ENCODE assay signal across 8 cellular contexts in the genomic region with DNA sequence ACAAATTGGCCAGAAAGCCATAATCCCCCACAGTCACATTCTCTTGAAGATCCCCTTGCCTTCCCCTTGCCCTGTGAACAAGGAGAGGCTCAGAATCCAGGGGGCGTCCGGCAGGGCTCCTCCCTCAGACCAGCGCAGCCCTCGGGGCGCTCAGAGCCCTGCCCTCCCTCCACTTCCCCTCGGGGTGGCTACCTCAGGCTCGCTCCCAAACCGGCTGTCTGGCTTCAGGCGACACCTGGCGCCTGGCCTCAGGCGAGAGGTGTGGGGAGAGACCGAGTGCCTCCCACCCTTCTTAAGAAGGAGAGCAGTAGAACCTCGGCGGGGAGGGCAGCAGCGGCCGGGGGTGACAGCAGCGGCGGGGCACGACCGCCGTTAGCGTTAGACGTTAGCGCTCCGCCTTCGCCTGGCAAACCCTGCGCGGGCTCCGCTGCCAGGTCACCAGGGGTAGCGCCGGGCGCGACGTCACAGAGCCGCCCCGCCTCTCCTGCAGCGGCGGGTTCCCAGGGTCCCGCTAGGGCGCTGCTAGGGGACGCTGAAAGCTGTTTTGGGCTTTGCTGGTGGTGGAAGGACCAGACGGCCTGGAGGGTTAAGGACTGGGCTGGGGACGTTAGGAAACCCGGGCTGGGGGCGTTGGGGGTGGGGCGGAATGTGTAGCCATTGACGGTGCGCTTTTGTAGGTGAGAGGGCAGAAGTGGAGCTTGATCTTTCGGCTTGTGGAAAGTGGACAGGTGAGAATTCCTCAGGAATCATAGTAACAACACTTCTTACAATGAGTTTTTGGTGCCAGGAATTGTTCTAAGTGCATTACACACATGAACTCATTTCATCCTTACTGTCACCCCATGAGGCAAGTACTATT. TPM values are rescaled to one million over a fixed set of nuclear protein-coding genes. Genes with fewer than 3 reads are reported as not detected.
DNase-seq lines count a peak whose midpoint lies in the region; ATAC-seq, FAIRE-seq and TF ChIP-seq lines count a peak whose summit lies in the region.
"Not testable (repeated sequence)": the region's sequence is repeated elsewhere in the genome, so short reads cannot be mapped to it uniquely, and the experiment has no call there.
"Had no signal": no experiment of that assay in that cellular context is flagged by ENCODE, and none has a peak within 500 bp of the region (broad histone marks: within the 10 kb centered on the region; RNA-seq: fewer than 3 reads in every experiment).

Gene ROPN1, minus strand, starts transcription at position 395 of the 859 bp plus-strand sequence. CDS start 11,643 bp downstream, outside the sequence.

- H3K27me3 ChIP-seq in Panc1 (ENCODE audit: control insufficient read depth, insufficient read depth, low read length) (peaks cover 39% of the 10 kb centered on the region), heart right ventricle (peaks cover 0 to 40% (median 0%) of the 10 kb centered on the region in 7 donors)
- not testable (repeated sequence) for H3K27me3 ChIP-seq in gastrocnemius medialis

- POLR2A ChIA-PET in Panc1 (lab: Charles Lee); MCF 10A (lab: Yijun Ruan, JAX): not testable (repeated sequence)

- WGBS in heart right ventricle, 2 donors = 12 to 15% methylated on average over 3 to 4 of the region's 49 CpGs

- H3K4me1 ChIP-seq in Panc1 (ENCODE audit: control insufficient read depth, insufficient read depth, low read length); heart right ventricle; mucosa of descending colon (ENCODE audit: low read depth); gastrocnemius medialis: not testable (repeated sequence)

- peaks cover 46% of the 10 kb centered on the region for H3K27me3 Mint-ChIP-seq in activated T-cell treated with anti-CD3 and anti-CD28 coated beads, Interleukin-2, amount 50 U/mL, for 24 hours
- H3K27me3 Mint-ChIP-seq in MCF 10A (ENCODE audit: insufficient read depth, unreplicated experiment) = peaks cover 40% of the 10 kb centered on the region

- not testable (repeated sequence) for TF ChIP-seq POLR2A in gastrocnemius medialis (IDR thresholded peaks at IDR 0.05)

- in situ Hi-C loops in Panc1 (cut with HindIII; ENCODE audit: low pct_unique_long_range_greater_than_20kb, low sequenced_read_pairs); gastrocnemius medialis (cut with MboI; ENCODE audit: low sequenced_read_pairs in 4 of 4): not testable (repeated sequence)

- CTCF ChIA-PET in Panc1 (lab: Charles Lee) = not testable (repeated sequence)
- CTCF ChIA-PET in MCF 10A (lab: Yijun Ruan, JAX) = interaction anchor here (0.7 kb wide), 1 partner anchor 12 kb away, joined by 3 read pairs; no protein-coding TSS in a partner anchor

- peak within 1 kb of the TSS; percentile 33 for H3K4me3 Mint-ChIP-seq in activated T-cell treated with anti-CD3 and anti-CD28 coated beads, Interleukin-2, amount 50 U/mL, for 24 hours
- peak within 1 kb of the TSS; percentile 24 for H3K4me3 Mint-ChIP-seq in MCF 10A (ENCODE audit: unreplicated experiment)

- BruUV-seq in Panc1 (replicated peaks; lab: Mats Ljungman, UMichigan); MCF 10A (replicated peaks; lab: Mats Ljungman, UMichigan): not testable (repeated sequence)

- H3K4me3 ChIP-seq in Panc1 (ENCODE audit: low read depth in 2 of 2, low read length in 2 of 2) (0 out of 4 replicates have a peak within 1 kb of the TSS, but pooled peaks of 1 of the 2 experiments have one; percentile 23), heart right ventricle (peak within 1 kb of the TSS in 2 of 10 donors; percentile 21 to 31), gastrocnemius medialis (peak within 1 kb of the TSS in 1 of 4 donors; percentile 30)
- not testable (repeated sequence) for H3K4me3 ChIP-seq in mucosa of descending colon

- H3K27ac Mint-ChIP-seq in activated T-cell treated with anti-CD3 and anti-CD28 coated beads, Interleukin-2, amount 50 U/mL, for 24 hours; MCF 10A (ENCODE audit: low read depth, unreplicated experiment): not testable (repeated sequence)

- not testable (repeated sequence) for H3K9me3 ChIP-seq in Panc1 (ENCODE audit: control insufficient read depth, insufficient read depth, low read depth, low read length); mucosa of descending colon; gastrocnemius medialis
- peaks cover 0 to 13% (median 0%) of the 10 kb centered on the region in 11 donors for H3K9me3 ChIP-seq in heart right ventricle

- not testable (repeated sequence) for DNase-seq in GM19239 (ENCODE audit: insufficient read length, low spot score); Panc1 (ENCODE audit: low read depth, low spot score); activated T-cell treated with anti-CD3 and anti-CD28 coated beads, Interleukin-2, amount 50 U/mL, for 24 hours; MCF 10A (ENCODE audit: unreplicated experiment); heart right ventricle; mucosa of descending colon; gastrocnemius medialis

- H3K36me3 ChIP-seq in Panc1 (ENCODE audit: control insufficient read depth, insufficient read depth, low read length); heart right ventricle; mucosa of descending colon (ENCODE audit: low read depth); gastrocnemius medialis: not testable (repeated sequence)

- ATAC-seq in Panc1 (peak; percentile 95), heart right ventricle (peak; percentile 85 to 94 (median 91)), mucosa of descending colon (peak; percentile 95), gastrocnemius medialis (peak; percentile 86 to 92)

- not testable (repeated sequence) for TF ChIP-seq CTCF in Panc1 (IDR thresholded peaks at IDR 0.05); MCF 10A (IDR thresholded peaks at IDR 0.05; ENCODE audit: unreplicated experiment); heart right ventricle (IDR thresholded peaks at IDR 0.05); mucosa of descending colon (IDR thresholded peaks at IDR 0.05); gastrocnemius medialis (IDR thresholded peaks at IDR 0.05 in 4 of 5, conservative IDR thresholded peaks at IDR 0.05 in 1 of 5)

- intact Hi-C loops in Panc1 (cut with micrococcal nuclease; ENCODE audit: unreplicated experiment); MCF 10A (cut with micrococcal nuclease); heart right ventricle (cut with DNase I); mucosa of descending colon (cut with DNase I, micrococcal nuclease): not testable (repeated sequence)
- intact Hi-C loops in gastrocnemius medialis (cut with DNase I; ENCODE audit: low total_unique reads) = loop anchor here (10.0 kb wide), 1 partner anchor 807 kb away; no protein-coding TSS in a partner anchor

- H3K36me3 Mint-ChIP-seq in activated T-cell treated with anti-CD3 and anti-CD28 coated beads, Interleukin-2, amount 50 U/mL, for 24 hours (ENCODE audit: low read depth); MCF 10A (ENCODE audit: insufficient read depth, unreplicated experiment): not testable (repeated sequence)

- not testable (repeated sequence) for H3K27ac ChIP-seq in Panc1 (ENCODE audit: low read length); heart right ventricle; gastrocnemius medialis

- H3K4me1 Mint-ChIP-seq in activated T-cell treated with anti-CD3 and anti-CD28 coated beads, Interleukin-2, amount 50 U/mL, for 24 hours (ENCODE audit: low read depth); MCF 10A (ENCODE audit: insufficient read depth, unreplicated experiment): not testable (repeated sequence)

- FAIRE-seq in GM19239 (lab: Jason Lieb, UNC) = peak; percentile 71

- not testable (repeated sequence) for H3K9me3 Mint-ChIP-seq in activated T-cell treated with anti-CD3 and anti-CD28 coated beads, Interleukin-2, amount 50 U/mL, for 24 hours; MCF 10A (ENCODE audit: unreplicated experiment)

RNA-seq across cellular contexts. Expression of gene ROPN1, which starts in this region (rescaled TPM):
- total RNA-seq in Panc1 (2021; ENCODE audit: unreplicated experiment) = not detected
- polyA plus RNA-seq in Panc1 (2012; ENCODE audit: insufficient read length) = not detected
- not detected in 2 replicates for total RNA-seq in MCF 10A (2022)
- total RNA-seq in heart right ventricle = 1 to 10 TPM in 2 of 10 donors, under 1 TPM in 4, not detected in 4; 0.28 to 2.0 (median 0.46) TPM
- under 1 TPM in 1 of 2 donors, not detected in 1; 0.38 TPM for polyA plus RNA-seq in heart right ventricle
- 1 to 10 TPM in 1 of 3 donors, under 1 TPM in 2; 0.41 to 2.0 (median 0.58) TPM for total RNA-seq in mucosa of descending colon
- not detected for total RNA-seq in gastrocnemius medialis
- total RNA-seq: HT-29 had no signal

Comparison
In these comparisons a context has a peak if more than half of its experiments do, and no peak if none do; other contexts are left out.
1. Peak in ATAC-seq in Panc1; RNA of the gene not detected or under 1 TPM.
2. Peak in ATAC-seq in gastrocnemius medialis; RNA of the gene not detected or under 1 TPM.